9 cellular contexts compared by ENCODE assay signal in the genomic region with DNA sequence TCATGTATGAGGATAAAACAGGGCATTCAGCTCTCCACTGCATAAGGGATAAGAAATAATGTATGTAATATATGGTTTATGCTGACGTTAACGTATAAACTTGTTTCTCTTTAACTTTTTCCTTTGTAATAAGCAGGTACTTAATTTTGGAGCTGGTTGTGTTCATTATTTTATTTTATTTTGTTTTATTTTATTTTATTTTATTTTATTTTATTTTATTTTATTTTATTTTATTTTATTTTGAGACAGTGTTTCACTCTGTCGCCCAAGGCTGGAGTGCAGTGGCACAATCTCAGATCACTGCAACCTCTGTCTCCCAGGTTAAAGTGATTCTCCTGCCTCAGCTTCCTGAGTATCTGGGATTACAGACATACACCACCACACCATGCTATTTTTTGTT.
"Had no signal": no experiment of that assay in that cellular context is flagged by ENCODE, and none has a peak within 500 bp of the region (broad histone marks: within the 10 kb centered on the region; RNA-seq: fewer than 3 reads in every experiment).

No MANE protein-coding gene starts in this region.

- DNase-seq: GM23248, GOT3, H7, H9, HCEC 1CT, HFFc6 had no signal

- H3K4me1 Mint-ChIP-seq: GM23338, H9 had no signal

- H3K36me3 ChIP-seq: HAP-1 had no signal

- H3K4me1 ChIP-seq: HAP-1 had no signal

- H3K4me3 Mint-ChIP-seq: GM23338, H9, HFFc6 had no signal

- H2AFZ ChIP-seq: GM23248, GM23338 had no signal

- ATAC-seq: GM23338, HCT116 had no signal

- H3K9ac ChIP-seq: GM23248 had no signal

- H3K27ac ChIP-seq: GM23248 had no signal

- H3K4me2 ChIP-seq: GM23338 had no signal

- H3K27ac Mint-ChIP-seq: GM23338, H9, HFFc6 had no signal

- H3K9me3 Mint-ChIP-seq: GM23338, H9 had no signal

- H3K4me3 ChIP-seq: GM23248, GM23338, HAP-1 had no signal

- H3K9me3 ChIP-seq: HAP-1 had no signal
